8 cellular contexts compared by ENCODE assay signal in the genomic region with DNA sequence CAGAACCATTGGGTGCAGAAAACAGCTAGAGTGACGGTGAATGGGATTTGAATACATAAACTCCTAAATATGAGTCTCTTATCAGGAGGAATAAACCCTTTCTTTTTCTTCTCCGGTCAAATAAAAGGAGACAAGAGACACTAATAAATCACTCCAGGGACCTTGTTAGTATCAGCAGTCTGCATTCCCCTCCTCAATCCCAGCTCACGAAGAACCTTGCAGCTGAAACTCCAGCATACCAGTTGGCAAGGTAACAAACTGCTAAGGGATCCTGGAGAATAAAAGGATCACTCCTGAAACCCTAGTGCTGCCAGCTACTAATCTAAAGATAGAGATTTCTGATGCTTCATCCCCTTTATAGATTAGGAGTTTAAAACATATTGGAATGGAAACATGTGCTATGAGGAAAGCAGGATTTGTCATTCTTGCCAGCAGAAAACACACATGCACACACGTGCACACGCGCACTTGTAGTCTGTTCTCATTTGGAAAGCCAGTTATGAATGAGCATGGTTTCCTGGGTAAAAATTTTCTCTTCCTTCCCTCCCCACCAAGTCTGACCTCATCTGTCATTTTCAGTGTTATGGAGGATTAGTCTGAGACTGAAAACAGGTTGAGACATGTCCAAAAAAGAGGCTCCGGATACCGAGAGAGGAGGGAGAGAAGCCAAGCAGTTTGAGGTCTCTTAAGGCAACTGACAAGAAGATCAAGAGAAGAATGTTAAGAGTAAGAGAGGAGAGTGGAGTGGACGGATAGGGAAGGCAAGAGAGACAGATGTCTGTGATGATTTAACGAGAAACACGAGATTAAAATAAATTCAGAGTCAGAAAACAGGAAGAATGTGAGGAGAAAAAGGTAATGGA. TPM values are rescaled to one million over a fixed set of nuclear protein-coding genes. Genes with fewer than 3 reads are reported as not detected.
A peak's percentile ranks its signal among the peaks of the same experiment; 100 is the strongest.
DNase-seq lines count a peak whose midpoint lies in the region; ATAC-seq and TF ChIP-seq lines count a peak whose summit lies in the region.

No MANE protein-coding gene starts in this region.

- peak; percentile 61 for ATAC-seq in HG02623 (IDR thresholded peaks at IDR 0.05; ENCODE audit: unreplicated experiment)

- peaks cover 17 to 45% of the 10 kb centered on the region in 2 donors for H3K4me1 ChIP-seq in ascending aorta

- no peaks in the 10 kb centered on the region for H3K27me3 ChIP-seq in ascending aorta

- peak; percentile 70 for DNase-seq in activated effector memory CD4-positive, alpha-beta T cell treated with anti-CD3 and anti-CD28 coated beads, Interleukin-2, amount 50 U/mL, for 16 hours
- no peak for DNase-seq in activated effector memory CD4-positive, alpha-beta T cell treated with Interleukin-2 at 50 U/mL for 16 hours
- DNase-seq in NCI-H2227 treated with DMSO at 0.1 percent for 48 hours (lab: John Stamatoyannopoulos, UW) = peak; percentile 72
- peak; percentile 95 for DNase-seq in amniotic epithelial cell (ENCODE audit: low read depth)
- no peak for DNase-seq in progenitor cell of endocrine pancreas (ENCODE audit: low spot score, unreplicated experiment)
- no peak for DNase-seq in SW 1271 (lab: John Stamatoyannopoulos, UW)
- DNase-seq in ascending aorta (ENCODE audit: low spot score in 2 of 2) = no peak

- H3K4me3 Mint-ChIP-seq in progenitor cell of endocrine pancreas (ENCODE audit: low read depth) = no peak overlapping the region

- no peaks in the 10 kb centered on the region for H3K36me3 Mint-ChIP-seq in progenitor cell of endocrine pancreas (ENCODE audit: insufficient read depth)

- H3K9me3 Mint-ChIP-seq in progenitor cell of endocrine pancreas (ENCODE audit: low read depth) = no peaks in the 10 kb centered on the region

- no peak overlapping the region for H3K4me3 ChIP-seq in ascending aorta

- peaks cover 64% of the 10 kb centered on the region for H3K27me3 Mint-ChIP-seq in progenitor cell of endocrine pancreas

- H3K27ac Mint-ChIP-seq in progenitor cell of endocrine pancreas = peak overlapping the region; percentile 9

- H3K4me1 Mint-ChIP-seq in progenitor cell of endocrine pancreas (ENCODE audit: low read depth) = peaks cover 66% of the 10 kb centered on the region

- H3K27ac ChIP-seq in ascending aorta = peak overlapping the region in 1 of 2 donors; percentile 19

- H3K9me3 ChIP-seq in ascending aorta = no peaks in the 10 kb centered on the region

- intact Hi-C loops in ascending aorta (cut with DNase I) = no loop called here

- no peaks in the 10 kb centered on the region for H3K36me3 ChIP-seq in ascending aorta

- TF ChIP-seq CTCF in progenitor cell of endocrine pancreas (IDR thresholded peaks at IDR 0.05; ENCODE audit: unreplicated experiment) = no peak
- TF ChIP-seq CTCF in ascending aorta (IDR thresholded peaks at IDR 0.05) = no peak

RNA-seq across cellular contexts. Expression of a gene that starts 10.9 kb away (rescaled TPM):
- total RNA-seq in progenitor cell of endocrine pancreas (1.7 and 2.3 TPM in 2 replicates), ascending aorta (47.9 TPM)

Comparison
In these comparisons a context has a peak if more than half of its experiments do, and no peak if none do; other contexts are left out.
1. DNase-seq: peak in activated effector memory CD4-positive, alpha-beta T cell treated with anti-CD3 and anti-CD28 coated beads, Interleukin-2, amount 50 U/mL, for 16 hours (single experiment), NCI-H2227 treated with DMSO at 0.1 percent for 48 hours (single experiment) and amniotic epithelial cell (single experiment); none in activated effector memory CD4-positive, alpha-beta T cell treated with Interleukin-2 at 50 U/mL for 16 hours (single experiment), progenitor cell of endocrine pancreas (single experiment), SW 1271 (0 of 2) and ascending aorta (0 of 2).
2. RNA of a gene that starts 10.9 kb away (total RNA-seq): 47.9 TPM in ascending aorta (single experiment); 1.7 to 2.3 TPM in progenitor cell of endocrine pancreas; every median in the first group is over 10 times any median in the second.